Comparison of ENCODE assay signal across 10 cellular contexts in the genomic region with DNA sequence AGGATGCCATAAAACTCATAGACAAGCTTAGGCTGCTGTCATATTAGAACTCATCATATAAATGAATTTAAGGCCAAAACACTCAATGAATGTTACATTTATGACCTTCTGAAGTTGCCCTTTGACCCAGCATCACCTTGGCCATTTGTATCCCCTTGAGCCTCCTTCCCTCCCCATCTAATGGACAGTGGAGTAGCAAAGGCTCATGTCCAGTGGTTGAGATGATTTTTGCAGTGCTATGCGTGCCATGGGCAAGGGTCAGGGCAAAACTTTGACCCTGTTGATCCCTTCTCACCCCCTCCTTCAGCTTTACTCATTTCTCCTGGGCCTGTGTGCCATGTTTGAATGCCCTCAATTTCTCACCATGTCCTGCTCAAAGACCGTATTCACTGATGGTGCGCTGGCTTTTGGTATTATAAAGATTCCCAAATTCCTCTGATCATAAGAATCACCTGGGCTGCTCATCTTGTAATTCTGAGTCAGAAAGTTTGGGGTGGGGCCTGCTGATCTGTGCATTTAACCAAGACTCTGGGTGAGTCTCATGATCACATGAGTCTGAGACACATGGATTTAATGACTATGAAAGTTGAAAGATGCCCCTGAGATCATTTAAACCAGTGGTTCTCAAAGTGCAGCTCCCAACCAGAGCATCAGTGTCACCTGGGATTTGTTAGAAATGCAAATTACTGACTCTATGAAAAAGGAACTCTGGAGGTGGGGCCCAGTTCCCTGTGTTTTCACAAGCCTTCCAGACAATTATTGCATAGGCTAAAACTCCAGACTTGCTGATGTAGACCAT. TPM values are rescaled to one million over a fixed set of nuclear protein-coding genes. Genes with fewer than 3 reads are reported as not detected.
A peak's percentile ranks its signal among the peaks of the same experiment; 100 is the strongest.
DNase-seq lines count a peak whose midpoint lies in the region; ATAC-seq and TF ChIP-seq lines count a peak whose summit lies in the region.
"Had no signal": no experiment of that assay in that cellular context is flagged by ENCODE, and none has a peak within 500 bp of the region (broad histone marks: within the 10 kb centered on the region; RNA-seq: fewer than 3 reads in every experiment).

No MANE protein-coding gene starts in this region.

- no peaks in the 10 kb centered on the region; the same call in 1 of the 2 replicates for H3K4me1 ChIP-seq in PC-9 (replicated peaks; ENCODE audit: insufficient read depth)

- no peak overlapping the region for H2AFZ ChIP-seq in PC-9

- no TSS peak for BruUV-seq in PC-9 (replicated peaks; lab: Mats Ljungman, UMichigan)

- POLR2A ChIA-PET in PC-9 (lab: Charles Lee; ENCODE audit: unreplicated experiment) = no interaction called here

- H3K36me3 ChIP-seq in PC-9 (ENCODE audit: low read depth) = no peaks in the 10 kb centered on the region

- intact Hi-C loops in PC-9 (cut with micrococcal nuclease; ENCODE audit: unreplicated experiment) = no loop called here

- CTCF ChIA-PET in PC-9 (lab: Charles Lee) = no interaction called here

- H3K27me3 Mint-ChIP-seq in activated naive CD8-positive, alpha-beta T cell treated with anti-CD3 and anti-CD28 coated beads for 36 hours = peaks cover 10% of the 10 kb centered on the region
- H3K27me3 Mint-ChIP-seq: activated naive CD8-positive, alpha-beta T cell had no signal

- H3K27me3 ChIP-seq in PC-9 (ENCODE audit: insufficient read depth, low read depth) = no peaks in the 10 kb centered on the region

- H3K9me3 Mint-ChIP-seq in activated naive CD8-positive, alpha-beta T cell treated with anti-CD3 and anti-CD28 coated beads for 36 hours = peaks cover 4% of the 10 kb centered on the region

- H4K20me1 ChIP-seq in PC-9 (ENCODE audit: insufficient read depth) = no peaks in the 10 kb centered on the region

- H3F3A ChIP-seq in PC-9 (ENCODE audit: insufficient read depth, low read depth) = no peaks in the 10 kb centered on the region

- TF ChIP-seq CTCF in PC-9 (conservative IDR thresholded peaks at IDR 0.05) = no peak

- H3K27ac Mint-ChIP-seq in activated naive CD8-positive, alpha-beta T cell treated with anti-CD3 and anti-CD28 coated beads for 36 hours = peak overlapping the region; percentile 62
- H3K27ac Mint-ChIP-seq: activated naive CD8-positive, alpha-beta T cell had no signal

- peak; percentile 31 for ATAC-seq in GM19351 (IDR thresholded peaks at IDR 0.05; ENCODE audit: unreplicated experiment)
- peak; percentile 26 for ATAC-seq in HG03064 (IDR thresholded peaks at IDR 0.05; ENCODE audit: low read depth, unreplicated experiment)

- no peak overlapping the region for H3K4me3 ChIP-seq in PC-9

- no peak overlapping the region for H3K4me3 Mint-ChIP-seq in activated naive CD8-positive, alpha-beta T cell treated with anti-CD3 and anti-CD28 coated beads for 36 hours
- H3K4me3 Mint-ChIP-seq: activated naive CD8-positive, alpha-beta T cell had no signal

- H3K36me3 Mint-ChIP-seq in activated naive CD8-positive, alpha-beta T cell treated with anti-CD3 and anti-CD28 coated beads for 36 hours = no peaks in the 10 kb centered on the region
- H3K36me3 Mint-ChIP-seq: activated naive CD8-positive, alpha-beta T cell had no signal

- H3K4me1 Mint-ChIP-seq in activated naive CD8-positive, alpha-beta T cell treated with anti-CD3 and anti-CD28 coated beads for 36 hours = peaks cover 13% of the 10 kb centered on the region

- no peaks in the 10 kb centered on the region for H3K79me2 ChIP-seq in PC-9 (ENCODE audit: low read depth)

- in situ Hi-C loops in Caki2 (cut with HindIII; ENCODE audit: low pct_unique_long_range_greater_than_20kb, low sequenced_read_pairs) = no loop called here

- H3K9me3 ChIP-seq in PC-9 (ENCODE audit: insufficient read depth, low read depth) = no peaks in the 10 kb centered on the region

- DNase-seq in Caki2 (ENCODE audit: low read depth) (peak; percentile 12), H4 (ENCODE audit: low spot score) (no peak), GF-D8 (lab: John Stamatoyannopoulos, UW) (no peak), EL (no peak), PC-9 (no peak)
- DNase-seq in activated naive CD8-positive, alpha-beta T cell treated with anti-CD3 and anti-CD28 coated beads for 36 hours = no peak
- DNase-seq: effector CD8-positive, alpha-beta T cell had no signal

- no peaks in the 10 kb centered on the region for H3K9me2 ChIP-seq in PC-9 (ENCODE audit: insufficient read depth)

- H3K27ac ChIP-seq in PC-9 = no peak overlapping the region

- no peak overlapping the region for H3K4me2 ChIP-seq in PC-9

RNA-seq across cellular contexts. Expression of gene IL20RA, which starts 57.5 kb away (rescaled TPM):
- not detected in 2 replicates for total RNA-seq in Caki2 (2014; rRNA removed; shearing (Covaris generic); ENCODE audit: low replicate concordance)
- not detected for total RNA-seq in activated naive CD8-positive, alpha-beta T cell treated with anti-CD3 and anti-CD28 coated beads for 36 hours
- total RNA-seq in H4 (2014; rRNA removed; shearing (Covaris generic)) = 0.14 TPM in 1 of 2 replicates, not detected in the other
- 2.5 and 4.0 TPM in 2 replicates for total RNA-seq in PC-9 (2021)
